In genomic region chr11:123020968-123021367, GRCh38 we compare ENCODE assay signal across 9 cellular contexts. TPM values are rescaled to one million over a fixed set of nuclear protein-coding genes. Genes with fewer than 3 reads are reported as not detected.
A peak's percentile ranks its signal among the peaks of the same experiment; 100 is the strongest.
DNase-seq lines count a peak whose midpoint lies in the region; ATAC-seq and TF ChIP-seq lines count a peak whose summit lies in the region.
"Had no signal": no experiment of that assay in that cellular context is flagged by ENCODE, and none has a peak within 500 bp of the region (broad histone marks: within the 10 kb centered on the region; RNA-seq: fewer than 3 reads in every experiment).

No MANE protein-coding gene starts in this region.

- no peaks in the 10 kb centered on the region for H3K36me3 ChIP-seq in ascending aorta

- DNase-seq in left ventricle myocardium superior, result no peak
- no peak for DNase-seq in cardiac septum (ENCODE audit: low spot score)
- DNase-seq in NCI-H226, result peak; percentile 44
- peak; percentile 38 for DNase-seq in activated CD4-positive, alpha-beta memory T cell treated with anti-CD3 and anti-CD28 coated beads, Interleukin-2, amount 10 ng/mL, durations not matched to agents 7 days and 5 days
- peak; percentile 48 for DNase-seq in fibroblast of villous mesenchyme (ENCODE audit: low read depth)
- DNase-seq in stimulated activated CD4-positive, alpha-beta T cell treated with anti-CD3 and anti-CD28 coated beads, Interleukin-12 subunit alpha, Interleukin-12 subunit beta, amount 100 ng/mL, for 48 hours (ENCODE audit: low read depth in 2 of 3, low spot score in 1 of 3), result peak; percentile 2 to 20 (median 14)
- DNase-seq in ascending aorta (ENCODE audit: low spot score in 2 of 2), result no peak

- no peaks in the 10 kb centered on the region for H3K27me3 ChIP-seq in ascending aorta

- H3K4me1 Mint-ChIP-seq in activated CD4-positive, alpha-beta memory T cell treated with anti-CD3 and anti-CD28 coated beads, Interleukin-2, amount 10 ng/mL, durations not matched to agents 7 days and 5 days, result peaks cover 6% of the 10 kb centered on the region

- H3K4me3 Mint-ChIP-seq in activated CD4-positive, alpha-beta memory T cell treated with anti-CD3 and anti-CD28 coated beads, Interleukin-2, amount 10 ng/mL, durations not matched to agents 7 days and 5 days, result no peak overlapping the region

- H3K27ac ChIP-seq in ascending aorta, result no peak overlapping the region
- H3K27ac ChIP-seq: epithelial cell of prostate had no signal

- H3K4me3 ChIP-seq in fibroblast of villous mesenchyme (ENCODE audit: low read depth, low read length) (no peak overlapping the region), ascending aorta (no peak overlapping the region)

- no peaks in the 10 kb centered on the region for H3K4me1 ChIP-seq in ascending aorta

- H3K27ac Mint-ChIP-seq in activated CD4-positive, alpha-beta memory T cell treated with anti-CD3 and anti-CD28 coated beads, Interleukin-2, amount 10 ng/mL, durations not matched to agents 7 days and 5 days, result no peak overlapping the region

- POLR2A ChIA-PET in activated CD4-positive, alpha-beta memory T cell treated with anti-CD3 and anti-CD28 coated beads, Interleukin-2, amount 10 ng/mL, durations not matched to agents 7 days and 5 days (lab: Charles Lee), result no interaction called here

- intact Hi-C loops in left ventricle myocardium superior (cut with micrococcal nuclease), result loop anchor here (10.0 kb wide), 1 partner anchor 156 kb away; no protein-coding TSS in a partner anchor
- intact Hi-C loops in cardiac septum (cut with DNase I), result loop anchor here (10.0 kb wide), 1 partner anchor 106 kb away; no protein-coding TSS in a partner anchor
- intact Hi-C loops in ascending aorta (cut with DNase I), result no loop called here

- no peaks in the 10 kb centered on the region for H3K9me3 ChIP-seq in ascending aorta

- H3K27me3 Mint-ChIP-seq in activated CD4-positive, alpha-beta memory T cell treated with anti-CD3 and anti-CD28 coated beads, Interleukin-2, amount 10 ng/mL, durations not matched to agents 7 days and 5 days, result peaks cover 18% of the 10 kb centered on the region

- CTCF ChIA-PET in activated CD4-positive, alpha-beta memory T cell treated with anti-CD3 and anti-CD28 coated beads, Interleukin-2, amount 10 ng/mL, durations not matched to agents 7 days and 5 days (lab: Charles Lee), result interaction anchor here (0.6 to 7.3 kb wide), 34 partner anchors 8 to 442 kb away, joined by 3 to 106 read pairs (median 4); no protein-coding TSS in a partner anchor

- no peaks in the 10 kb centered on the region for H3K36me3 Mint-ChIP-seq in activated CD4-positive, alpha-beta memory T cell treated with anti-CD3 and anti-CD28 coated beads, Interleukin-2, amount 10 ng/mL, durations not matched to agents 7 days and 5 days (ENCODE audit: low read depth)

- TF ChIP-seq CTCF in fibroblast of villous mesenchyme (IDR thresholded peaks at IDR 0.05; ENCODE audit: insufficient read depth, low read depth, low read length), result peak; percentile 74
- peak in 1 of 3 experiments; percentile 8 for TF ChIP-seq CTCF in ascending aorta (IDR thresholded peaks at IDR 0.05)

- ATAC-seq in left ventricle myocardium superior (peak; percentile 47), HG02678 (IDR thresholded peaks at IDR 0.05; ENCODE audit: unreplicated experiment) (peak; percentile 69)

- no peaks in the 10 kb centered on the region for H3K9me3 Mint-ChIP-seq in activated CD4-positive, alpha-beta memory T cell treated with anti-CD3 and anti-CD28 coated beads, Interleukin-2, amount 10 ng/mL, durations not matched to agents 7 days and 5 days

RNA-seq across cellular contexts. Expression of gene BSX, which starts 39.3 kb away (rescaled TPM):
- total RNA-seq in left ventricle myocardium superior, result not detected
- total RNA-seq in cardiac septum, result not detected
- not detected for total RNA-seq in activated CD4-positive, alpha-beta memory T cell treated with anti-CD3 and anti-CD28 coated beads, Interleukin-2, amount 10 ng/mL, durations not matched to agents 7 days and 5 days
- not detected in 2 replicates for total RNA-seq in fibroblast of villous mesenchyme
- not detected for total RNA-seq in ascending aorta

RNA-seq across cellular contexts. Expression of gene HSPA8, which starts 41.0 kb away (rescaled TPM):
- total RNA-seq in left ventricle myocardium superior (1,352 TPM), cardiac septum (1,191 TPM), fibroblast of villous mesenchyme (1,631 and 2,555 TPM in 2 replicates), ascending aorta (619 TPM)
- total RNA-seq in activated CD4-positive, alpha-beta memory T cell treated with anti-CD3 and anti-CD28 coated beads, Interleukin-2, amount 10 ng/mL, durations not matched to agents 7 days and 5 days, result 1,000 to 10,000 TPM; 1,570 to 1,577 TPM

Comparison
In these comparisons a context has a peak if more than half of its experiments do, and no peak if none do; other contexts are left out.
1. DNase-seq: peak in NCI-H226 (single experiment), activated CD4-positive, alpha-beta memory T cell treated with anti-CD3 and anti-CD28 coated beads, Interleukin-2, amount 10 ng/mL, durations not matched to agents 7 days and 5 days (single experiment), fibroblast of villous mesenchyme (single experiment) and stimulated activated CD4-positive, alpha-beta T cell treated with anti-CD3 and anti-CD28 coated beads, Interleukin-12 subunit alpha, Interleukin-12 subunit beta, amount 100 ng/mL, for 48 hours (3 of 3); none in left ventricle myocardium superior (single experiment), cardiac septum (single experiment) and ascending aorta (0 of 2).